Comparison of ENCODE assay signal across 9 cellular contexts in genomic region chr17:49240619-49241018, GRCh38. TPM values are rescaled to one million over a fixed set of nuclear protein-coding genes. Genes with fewer than 3 reads are reported as not detected.
"Had no signal": no experiment of that assay in that cellular context is flagged by ENCODE, and none has a peak within 500 bp of the region (broad histone marks: within the 10 kb centered on the region; RNA-seq: fewer than 3 reads in every experiment).

No MANE protein-coding gene starts in this region.

- FAIRE-seq: H1, H54, HTR-8/SVneo had no signal

- H3K4me3 ChIP-seq: GM23338 had no signal

- H3K4me2 ChIP-seq: GM23338 had no signal

- H2AFZ ChIP-seq: GM23338 had no signal

- H3K27ac Mint-ChIP-seq: GM23338, H9, IgD-negative memory B cell had no signal

- DNase-seq: H9, HCEC 1CT, KG1 had no signal

- H3K36me3 Mint-ChIP-seq: IgD-negative memory B cell had no signal

- H3K4me1 Mint-ChIP-seq: IgD-negative memory B cell had no signal

- H3K4me3 Mint-ChIP-seq: GM23338, H9, IgD-negative memory B cell had no signal

- ATAC-seq: GM23338 had no signal

- H3K9me3 Mint-ChIP-seq: GM23338, H9, IgD-negative memory B cell had no signal

RNA-seq across cellular contexts. Expression of gene PHOSPHO1, which starts 10.0 kb away (rescaled TPM):
- total RNA-seq: HT-29 had no signal

RNA-seq across cellular contexts. Expression of gene ABI3, which starts 30.1 kb away (rescaled TPM):
- total RNA-seq: HT-29 had no signal

RNA-seq across cellular contexts. Expression of gene GNGT2, which starts 30.2 kb away (rescaled TPM):
- total RNA-seq: HT-29 had no signal
